ENCODE assay signal across 28 cellular contexts in genomic region chr17:12568358-12569251, GRCh38.
DNase-seq lines count a peak whose midpoint lies in the region; ATAC-seq, FAIRE-seq and TF ChIP-seq lines count a peak whose summit lies in the region.
"Had no signal": no experiment of that assay in that cellular context is flagged by ENCODE, and none has a peak within 500 bp of the region (broad histone marks: within the 10 kb centered on the region; RNA-seq: fewer than 3 reads in every experiment).

No MANE protein-coding gene starts in this region.

- H3K27me3 ChIP-seq in right cardiac atrium (ENCODE audit: control insufficient read depth, insufficient read depth) (no peaks in the 10 kb centered on the region), bronchial epithelial cell (ENCODE audit: control insufficient read depth, insufficient read depth, low read length) (no peaks in the 10 kb centered on the region), aorta (ENCODE audit: control insufficient read depth in 1 of 2, insufficient read depth in 2 of 2, low read length in 1 of 2) (no peaks in the 10 kb centered on the region)
- H3K27me3 ChIP-seq: BLaER1 treated with 17β-estradiol and CSF1 and Interleukin-3, amounts not matched to agents 10 nM and 100 nM; brain microvascular endothelial cell had no signal

- H3K27me3 Mint-ChIP-seq in HFFc6 (ENCODE audit: insufficient read depth) = peaks cover 2% of the 10 kb centered on the region
- H3K27me3 Mint-ChIP-seq in activated T-cell treated with anti-CD3 and anti-CD28 coated beads, Interleukin-2, amount 50 U/mL, for 24 hours = no peaks in the 10 kb centered on the region
- H3K27me3 Mint-ChIP-seq: activated CD4-positive, alpha-beta memory T cell treated with anti-CD3 and anti-CD28 coated beads, Interleukin-2, amount 10 ng/mL, durations not matched to agents 7 days and 5 days had no signal

- 60% methylated on average over 14 of the region's 14 CpGs for WGBS in right cardiac atrium
- 59% methylated on average over 14 of the region's 14 CpGs for WGBS in aorta, 2 donors

- H3K27ac ChIP-seq in right cardiac atrium (ENCODE audit: low read length) (no peak overlapping the region), aorta (ENCODE audit: low read depth in 1 of 2, low read length in 2 of 2) (peak overlapping the region; percentile 57 to 88)
- H3K27ac ChIP-seq: BLaER1 treated with 17β-estradiol and CSF1 and Interleukin-3, amounts not matched to agents 10 nM and 100 nM; brain microvascular endothelial cell; suprapubic skin had no signal

- H3K27ac Mint-ChIP-seq in HFFc6 = no peak overlapping the region
- H3K27ac Mint-ChIP-seq in activated T-cell treated with anti-CD3 and anti-CD28 coated beads, Interleukin-2, amount 50 U/mL, for 24 hours = no peak overlapping the region
- H3K27ac Mint-ChIP-seq: activated CD4-positive, alpha-beta memory T cell treated with anti-CD3 and anti-CD28 coated beads, Interleukin-2, amount 10 ng/mL, durations not matched to agents 7 days and 5 days; activated naive CD8-positive, alpha-beta T cell treated with anti-CD3 and anti-CD28 coated beads, Interleukin-2, amount 50 U/mL, for 24 hours; memory B cell; stimulated activated memory B cell treated with anti-CD40 and anti-IgM and Interleukin-4, amounts not matched to agents 10 μg/mL and 1 μg/mL and 100 μg/mL, for 72 hours had no signal

- DNase-seq in right cardiac atrium (no peak), Right ventricle myocardium superior (no peak), bronchial epithelial cell (ENCODE audit: low read depth) (peak; percentile 57), left kidney (ENCODE audit: low read depth, low spot score) (peak; percentile 29), aorta (no peak), NCI-H128 (lab: John Stamatoyannopoulos, UW; ENCODE audit: unreplicated experiment) (no peak), HFFc6 (no peak)
- DNase-seq in activated T-cell treated with anti-CD3 and anti-CD28 coated beads, Interleukin-2, amount 50 U/mL, for 24 hours = no peak
- DNase-seq: activated CD4-positive, alpha-beta memory T cell treated with anti-CD3 and anti-CD28 coated beads, Interleukin-2, amount 10 ng/mL, durations not matched to agents 7 days and 5 days; activated CD4-positive, CD25-positive, alpha-beta regulatory T cell; activated effector memory CD4-positive, alpha-beta T cell treated with anti-CD3 and anti-CD28 coated beads, Interleukin-2, amount 50 U/mL, for 16 hours; activated naive CD8-positive, alpha-beta T cell treated with anti-CD3 and anti-CD28 coated beads, Interleukin-2, amount 50 U/mL, for 24 hours; brain microvascular endothelial cell; cortex of kidney; kidney glomerular epithelial cell; NCI-H1105 treated with DMSO at 0.1 percent for 48 hours; NCI-H2081; NCI-H226; occipital lobe; retina; SHP77; stimulated activated CD4-positive, alpha-beta T cell treated with anti-CD3 and anti-CD28 coated beads, Interleukin-4, amount 100 ng/mL, for 1 hour; SW 1271 had no signal

- H3K4me3 Mint-ChIP-seq in HFFc6 = no peak overlapping the region
- H3K4me3 Mint-ChIP-seq in activated T-cell treated with anti-CD3 and anti-CD28 coated beads, Interleukin-2, amount 50 U/mL, for 24 hours = no peak overlapping the region
- H3K4me3 Mint-ChIP-seq: activated CD4-positive, alpha-beta memory T cell treated with anti-CD3 and anti-CD28 coated beads, Interleukin-2, amount 10 ng/mL, durations not matched to agents 7 days and 5 days; activated naive CD8-positive, alpha-beta T cell treated with anti-CD3 and anti-CD28 coated beads, Interleukin-2, amount 50 U/mL, for 24 hours; memory B cell; stimulated activated memory B cell treated with anti-CD40 and anti-IgM and Interleukin-4, amounts not matched to agents 10 μg/mL and 1 μg/mL and 100 μg/mL, for 72 hours had no signal

- peaks cover 25% of the 10 kb centered on the region for H3K4me1 Mint-ChIP-seq in HFFc6 (ENCODE audit: low read depth)
- no peaks in the 10 kb centered on the region for H3K4me1 Mint-ChIP-seq in activated T-cell treated with anti-CD3 and anti-CD28 coated beads, Interleukin-2, amount 50 U/mL, for 24 hours (ENCODE audit: low read depth)
- H3K4me1 Mint-ChIP-seq: activated CD4-positive, alpha-beta memory T cell treated with anti-CD3 and anti-CD28 coated beads, Interleukin-2, amount 10 ng/mL, durations not matched to agents 7 days and 5 days; activated naive CD8-positive, alpha-beta T cell treated with anti-CD3 and anti-CD28 coated beads, Interleukin-2, amount 50 U/mL, for 24 hours; memory B cell; stimulated activated memory B cell treated with anti-CD40 and anti-IgM and Interleukin-4, amounts not matched to agents 10 μg/mL and 1 μg/mL and 100 μg/mL, for 72 hours had no signal

- H3K4me1 ChIP-seq in right cardiac atrium (ENCODE audit: control insufficient read depth, insufficient read depth, low read length) (peaks cover 1% of the 10 kb centered on the region), aorta (ENCODE audit: control insufficient read depth in 1 of 2, insufficient read depth in 2 of 2, low read length in 2 of 2) (peaks cover 2 to 14% of the 10 kb centered on the region in 2 donors)
- H3K4me1 ChIP-seq: HAP-1, suprapubic skin had no signal

- no peak overlapping the region for H3K4me3 ChIP-seq in right cardiac atrium (ENCODE audit: low read length)
- H3K4me3 ChIP-seq in bronchial epithelial cell (ENCODE audit: low read depth, low read length) = no peak overlapping the region
- no peak overlapping the region for H3K4me3 ChIP-seq in aorta (ENCODE audit: low read length in 2 of 2)
- H3K4me3 ChIP-seq: BLaER1 treated with 17β-estradiol and CSF1 and Interleukin-3, amounts not matched to agents 10 nM and 100 nM; HAP-1; suprapubic skin had no signal

- ATAC-seq in right cardiac atrium (peak; percentile 20 to 25), Right ventricle myocardium superior (ENCODE audit: poor library complexity) (no peak), aorta (ENCODE audit: low FRiP score) (no peak)
- ATAC-seq: activated naive CD8-positive, alpha-beta T cell treated with anti-CD3 and anti-CD28 coated beads, Interleukin-2, amount 50 U/mL, for 24 hours; stimulated activated memory B cell treated with anti-CD40 and anti-IgM and Interleukin-4, amounts not matched to agents 10 μg/mL and 1 μg/mL and 100 μg/mL, for 72 hours had no signal

- H3K9me3 ChIP-seq in right cardiac atrium (ENCODE audit: control insufficient read depth, low read length) = no peaks in the 10 kb centered on the region
- H3K9me3 ChIP-seq in aorta (ENCODE audit: control insufficient read depth, low read length) = no peaks in the 10 kb centered on the region
- H3K9me3 ChIP-seq: BLaER1 treated with 17β-estradiol and CSF1 and Interleukin-3, amounts not matched to agents 10 nM and 100 nM; suprapubic skin had no signal

- intact Hi-C loops in right cardiac atrium (cut with DNase I) (no loop called here), Right ventricle myocardium superior (cut with DNase I) (no loop called here), aorta (cut with DNase I) (no loop called here)

- H3K36me3 ChIP-seq in bronchial epithelial cell (ENCODE audit: control insufficient read depth, insufficient read depth, low read length) = no peaks in the 10 kb centered on the region
- H3K36me3 ChIP-seq in aorta (ENCODE audit: control insufficient read depth in 1 of 2, insufficient read depth in 2 of 2, low read length in 1 of 2) = peaks cover 0 to 2% of the 10 kb centered on the region in 2 donors
- H3K36me3 ChIP-seq: BLaER1 treated with 17β-estradiol and CSF1 and Interleukin-3, amounts not matched to agents 10 nM and 100 nM; brain microvascular endothelial cell; HAP-1; suprapubic skin had no signal

- H3K9me3 Mint-ChIP-seq in HFFc6 = peaks cover 11% of the 10 kb centered on the region
- peaks cover 9% of the 10 kb centered on the region for H3K9me3 Mint-ChIP-seq in activated T-cell treated with anti-CD3 and anti-CD28 coated beads, Interleukin-2, amount 50 U/mL, for 24 hours
- H3K9me3 Mint-ChIP-seq: memory B cell had no signal

- H3K36me3 Mint-ChIP-seq in HFFc6 (ENCODE audit: low read depth) = peaks cover 6% of the 10 kb centered on the region; the same call in 1 of the 2 replicates
- H3K36me3 Mint-ChIP-seq in activated T-cell treated with anti-CD3 and anti-CD28 coated beads, Interleukin-2, amount 50 U/mL, for 24 hours (ENCODE audit: low read depth) = no peaks in the 10 kb centered on the region
- H3K36me3 Mint-ChIP-seq: memory B cell; stimulated activated memory B cell treated with anti-CD40 and anti-IgM and Interleukin-4, amounts not matched to agents 10 μg/mL and 1 μg/mL and 100 μg/mL, for 72 hours had no signal

- TF ChIP-seq CTCF in bronchial epithelial cell (IDR thresholded peaks at IDR 0.05; ENCODE audit: insufficient read depth, low read length, severe bottlenecking) (no peak), HFFc6 (IDR thresholded peaks at IDR 0.05) (no peak)

- FAIRE-seq in bronchial epithelial cell (lab: Jason Lieb, UNC) = no peak

Comparison
In these comparisons a context has a peak if more than half of its experiments do, and no peak if none do; other contexts are left out.
1. ATAC-seq: peak in right cardiac atrium (2 of 2); none in Right ventricle myocardium superior (single experiment) and aorta (single experiment).
2. DNase-seq: peak in bronchial epithelial cell (single experiment) and left kidney (single experiment); none in right cardiac atrium (0 of 3), Right ventricle myocardium superior (single experiment), aorta (0 of 2), NCI-H128 (single experiment), HFFc6 (single experiment) and activated T-cell treated with anti-CD3 and anti-CD28 coated beads, Interleukin-2, amount 50 U/mL, for 24 hours (single experiment).